In the genomic region with DNA sequence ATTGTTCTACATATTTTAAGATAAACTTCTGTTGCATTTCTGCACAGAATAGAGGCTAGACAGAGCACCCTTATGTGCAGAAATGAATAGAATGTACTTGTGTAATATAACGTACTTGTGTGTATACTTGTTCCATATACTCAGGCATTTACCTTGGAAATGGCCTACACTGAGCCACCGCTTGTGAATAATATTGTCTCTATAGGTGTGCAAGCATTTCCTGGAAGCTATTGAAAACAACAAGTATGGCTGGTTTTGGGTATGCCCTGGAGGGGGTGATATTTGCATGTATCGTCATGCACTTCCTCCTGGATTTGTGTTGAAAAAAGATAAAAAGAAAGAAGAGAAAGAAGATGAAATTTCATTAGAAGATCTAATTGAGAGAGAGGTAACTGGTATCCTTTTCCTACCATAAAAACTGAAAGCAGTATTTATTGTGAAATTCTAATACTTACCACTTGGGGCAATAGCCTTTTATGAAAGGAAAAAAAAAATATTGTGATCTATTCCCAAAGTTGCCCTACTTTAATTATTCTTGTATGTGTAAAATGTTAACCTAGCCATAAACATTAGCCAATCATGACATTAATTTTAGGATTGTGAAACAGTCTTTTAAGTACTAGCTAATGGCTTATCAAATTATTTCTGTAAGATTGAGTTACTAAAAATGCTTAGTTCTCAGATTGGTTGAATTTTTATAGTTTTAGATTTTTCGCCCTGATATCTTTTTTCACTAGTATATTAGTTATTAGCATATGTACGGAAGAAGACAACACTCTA, we compare ENCODE assay signal across 8 cellular contexts. TPM values are rescaled to one million over a fixed set of nuclear protein-coding genes. Genes with fewer than 3 reads are reported as not detected.
DNase-seq lines count a peak whose midpoint lies in the region; ATAC-seq and TF ChIP-seq lines count a peak whose summit lies in the region.

No MANE protein-coding gene starts in this region.

- H3F3A ChIP-seq in SK-N-SH (replicated peaks; ENCODE audit: insufficient read depth) (peaks cover 5% of the 10 kb centered on the region), smooth muscle cell (ENCODE audit: low read depth) (peaks cover 10% of the 10 kb centered on the region)

- H3K9ac ChIP-seq in SK-N-SH (no peak overlapping the region), smooth muscle cell (ENCODE audit: low read depth) (no peak overlapping the region)

- H3K27ac ChIP-seq in SK-N-SH (ENCODE audit: low read depth in 2 of 2, low read length in 1 of 2) (peak overlapping the region in 1 of 2 experiments; percentile 6; a peak in 2 of 4 replicates), smooth muscle cell (ENCODE audit: low read depth) (no peak overlapping the region)

- H2AFZ ChIP-seq in SK-N-SH (ENCODE audit: low read depth) (no peak overlapping the region), smooth muscle cell (ENCODE audit: low read depth) (no peak overlapping the region)

- peak; percentile 69 for TF ChIP-seq CTCF in CD14-positive monocyte (IDR thresholded peaks at IDR 0.05)
- peak; percentile 79 for TF ChIP-seq CTCF in SK-N-SH (IDR thresholded peaks at IDR 0.05)
- TF ChIP-seq CTCF in smooth muscle cell (IDR thresholded peaks at IDR 0.05; ENCODE audit: borderline replicate concordance, insufficient read depth, poor library complexity, severe bottlenecking) = peak; percentile 64

- POLR2A ChIA-PET in SK-N-SH (lab: Yijun Ruan, JAX) = interaction anchor here (0.7 to 1.0 kb wide), 2 partner anchors 18 to 137 kb away, joined by 3 read pairs; partner anchors contain the start of gene ZC3H15

- ATAC-seq in GM18870 (IDR thresholded peaks at IDR 0.05; ENCODE audit: unreplicated experiment) = peak; percentile 47

- H3K4me1 Mint-ChIP-seq in CD14-positive monocyte = peaks cover 2% of the 10 kb centered on the region

- H3K9me3 ChIP-seq in SK-N-SH = no peaks in the 10 kb centered on the region
- H3K9me3 ChIP-seq in smooth muscle cell (replicated peaks; ENCODE audit: low read depth) = no peaks in the 10 kb centered on the region

- no peak overlapping the region for H3K4me3 ChIP-seq in Jurkat, Clone E6-1 (ENCODE audit: low read length)
- no peak overlapping the region; a peak in 1 of 4 replicates for H3K4me3 ChIP-seq in SK-N-SH (ENCODE audit: low read depth in 2 of 2, low read length in 1 of 2)
- no peak overlapping the region for H3K4me3 ChIP-seq in smooth muscle cell

- peaks cover 70 to 89% of the 10 kb centered on the region in 2 donors for H3K36me3 Mint-ChIP-seq in CD14-positive monocyte

- TF ChIP-seq EP300 in SK-N-SH (IDR thresholded peaks at IDR 0.05; ENCODE audit: borderline replicate concordance in 1 of 2, low read depth in 1 of 2, low read length in 1 of 2) = no peak

- H4K20me1 ChIP-seq in SK-N-SH (ENCODE audit: insufficient read depth) = peaks cover 5% of the 10 kb centered on the region; the same call in 1 of the 2 replicates
- H4K20me1 ChIP-seq in smooth muscle cell (ENCODE audit: low read depth) = peaks cover 29% of the 10 kb centered on the region

- 46% methylated on average over 5 of the region's 5 CpGs for WGBS in SK-N-SH (ENCODE audit: low lambda C conversion rate)
- WGBS in smooth muscle cell (ENCODE audit: low lambda C conversion rate) = 88% methylated on average over 5 of the region's 5 CpGs

- H3K27ac Mint-ChIP-seq in CD14-positive monocyte = peak overlapping the region in 2 of 7 donors; percentile 74 to 76

- H3K9me2 ChIP-seq in SK-N-SH = no peaks in the 10 kb centered on the region

- no peak overlapping the region for H3K4me2 ChIP-seq in SK-N-SH
- H3K4me2 ChIP-seq in smooth muscle cell = no peak overlapping the region

- intact Hi-C loops in CD14-positive monocyte (cut with micrococcal nuclease) = loop anchor here (5.0 to 10.0 kb wide), 3 partner anchors 81 to 141 kb away; no protein-coding TSS in a partner anchor

- H3K36me3 ChIP-seq in SK-N-SH (replicated peaks in 1 of 2; ENCODE audit: control insufficient read depth in 1 of 2, insufficient read depth in 2 of 2, low read length in 1 of 2) (peaks cover 76 to 77% of the 10 kb centered on the region in 2 experiments), smooth muscle cell (ENCODE audit: low read depth) (peaks cover 36% of the 10 kb centered on the region)

- no peak for DNase-seq in CD14-positive monocyte (ENCODE audit: low spot score)
- DNase-seq in Jurkat, Clone E6-1 (ENCODE audit: low read depth, low spot score) = peak; percentile 16
- peak; percentile 29 for DNase-seq in SK-N-SH
- DNase-seq in fibroblast of peridontal ligament (ENCODE audit: extremely low read depth) = peak; percentile 71
- DNase-seq in smooth muscle cell (lab: John Stamatoyannopoulos, UW; ENCODE audit: unreplicated experiment) = no peak
- no peak for DNase-seq in T-helper 9 cell
- no peak for DNase-seq in Ammon's horn (ENCODE audit: low spot score)

- H3K4me1 ChIP-seq in SK-N-SH (ENCODE audit: control insufficient read depth in 1 of 2, insufficient read depth in 2 of 2, low read depth in 1 of 2, low read length in 1 of 2) (no peaks in the 10 kb centered on the region), smooth muscle cell (ENCODE audit: low read depth) (no peaks in the 10 kb centered on the region)

- peak; percentile 68 for TF ChIP-seq RAD21 in SK-N-SH (IDR thresholded peaks at IDR 0.05; ENCODE audit: low read length)

- no peaks in the 10 kb centered on the region for H3K27me3 Mint-ChIP-seq in CD14-positive monocyte (ENCODE audit: low read depth in 3 of 3)

- no peak overlapping the region for H3K4me3 Mint-ChIP-seq in CD14-positive monocyte

- H3K79me2 ChIP-seq in SK-N-SH (ENCODE audit: insufficient read depth) = peaks cover 34% of the 10 kb centered on the region; the same call in 1 of the 2 replicates
- H3K79me2 ChIP-seq in smooth muscle cell (ENCODE audit: low read depth) = peaks cover 44% of the 10 kb centered on the region

- no peaks in the 10 kb centered on the region for H3K27me3 ChIP-seq in SK-N-SH (ENCODE audit: insufficient read depth)
- H3K27me3 ChIP-seq in smooth muscle cell (ENCODE audit: low read depth) = no peaks in the 10 kb centered on the region

- CTCF ChIA-PET in SK-N-SH (lab: Yijun Ruan, JAX) = interaction anchor here (0.5 to 5.0 kb wide), 36 partner anchors 8 to 949 kb away, joined by 3 to 128 read pairs (median 4); partner anchors contain the start of genes ITGAV and ZC3H15

- H3K9me3 Mint-ChIP-seq in CD14-positive monocyte = no peaks in the 10 kb centered on the region

TF ChIP-seq in SK-N-SH, 30 proteins besides CTCF, POLR2A, EP300 and RAD21:
- peak; percentile 40 for TF ChIP-seq SMC3 (IDR thresholded peaks at IDR 0.05; ENCODE audit: low read depth, low read length)
- no peak for TF ChIP-seq USF1 (IDR thresholded peaks at IDR 0.05; ENCODE audit: borderline replicate concordance, low read depth)
TF ChIP-seq in SK-N-SH: peak in this region for 1.

RNA-seq across cellular contexts. Expression of gene ZC3H15, which starts 18.0 kb away (rescaled TPM):
- polyA plus RNA-seq in CD14-positive monocyte (10 to 100 TPM; 40.6 to 52.8 TPM), SK-N-SH (2012; rRNA removed) (26.5 and 27.7 TPM in 2 replicates), smooth muscle cell (67.7 and 86.7 TPM in 2 replicates)
- 91.5 TPM for polyA plus RNA-seq in Jurkat, Clone E6-1 (2012; ENCODE audit: insufficient read depth, insufficient read length)
- polyA plus RNA-seq in SK-N-SH (2012; cell fraction: cytosol; rRNA removed) = 33.9 and 52.2 TPM in 2 replicates
- polyA plus RNA-seq in SK-N-SH (2012; cell fraction: nucleus; rRNA removed) = 17.5 and 44.8 TPM in 2 replicates
- total RNA-seq in smooth muscle cell = 57.1 and 93.8 TPM in 2 replicates

Comparison
In these comparisons a context has a peak if more than half of its experiments do, and no peak if none do; other contexts are left out.
1. DNase-seq: peak in Jurkat, Clone E6-1 (single experiment), SK-N-SH (single experiment) and fibroblast of peridontal ligament (single experiment); none in CD14-positive monocyte (single experiment), smooth muscle cell (single experiment), T-helper 9 cell (single experiment) and Ammon's horn (single experiment).
2. Peak in every context shown above with its lines, with median percentiles within 50 percentile points of each other: CTCF ChIP-seq.